8 cellular contexts compared by ENCODE assay signal in the genomic region with DNA sequence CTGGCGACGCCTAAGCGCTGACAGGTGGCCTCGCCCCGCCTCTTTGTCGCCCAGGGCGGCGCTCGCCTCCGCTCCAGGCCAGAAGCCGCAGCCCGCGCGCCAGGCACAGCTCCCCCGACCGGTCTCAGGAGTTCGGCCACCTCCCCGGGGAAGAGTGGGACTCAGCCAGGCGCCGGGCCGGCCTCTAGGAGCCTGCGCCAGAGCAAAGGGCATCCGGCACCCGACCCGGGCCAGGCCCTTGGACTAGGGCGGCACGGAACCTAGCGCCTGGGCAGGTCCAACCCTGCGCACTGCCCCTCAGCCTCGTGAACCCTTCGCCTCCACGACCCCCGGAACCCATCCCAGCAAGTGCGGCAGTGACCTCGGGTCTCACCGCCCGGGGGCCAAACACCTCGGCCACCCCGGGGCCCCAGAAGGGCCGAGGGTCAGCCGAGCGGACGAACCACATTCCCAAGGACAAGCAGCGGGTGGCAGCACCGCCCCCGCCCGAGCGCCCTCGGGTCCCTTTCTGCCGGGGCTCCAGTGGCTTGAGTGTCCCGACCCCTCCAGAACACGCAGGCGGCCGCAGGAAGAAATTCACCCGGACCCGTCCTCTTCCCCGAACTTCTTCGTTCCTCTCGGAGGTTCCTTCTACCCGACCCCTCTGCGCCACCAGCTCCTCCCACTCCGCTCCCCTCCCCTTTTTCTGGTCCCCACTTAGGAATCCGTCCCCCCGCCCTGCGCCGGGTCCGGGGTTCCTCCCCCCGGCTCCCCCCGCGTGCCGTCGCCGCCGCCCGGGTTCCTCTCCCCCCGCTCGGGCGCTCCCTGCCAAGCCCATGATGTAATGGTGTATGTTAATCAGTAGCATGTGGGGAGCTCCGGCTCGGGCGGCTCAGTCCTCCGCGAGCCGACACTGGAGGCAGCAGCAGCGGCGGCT. TPM values are rescaled to one million over a fixed set of nuclear protein-coding genes. Genes with fewer than 3 reads are reported as not detected.
DNase-seq lines count a peak whose midpoint lies in the region; ATAC-seq and TF ChIP-seq lines count a peak whose summit lies in the region.

No MANE protein-coding gene starts in this region.

- peak overlapping the region; percentile 86 for H3K4me3 Mint-ChIP-seq in endothelial cell (ENCODE audit: unreplicated experiment)
- peak overlapping the region; percentile 83 for H3K4me3 Mint-ChIP-seq in mesothelial cell of epicardium

- peaks cover 0 to 25% (median 20%) of the 10 kb centered on the region in 11 experiments; a peak in 12 of 22 replicates for H3K27me3 ChIP-seq in BLaER1 treated with 17β-estradiol and CSF1 and Interleukin-3, amounts not matched to agents 10 nM and 100 nM

- TF ChIP-seq POLR2A in GM19099 (IDR thresholded peaks at IDR 0.05; ENCODE audit: extremely low read depth, insufficient read length, low read depth): peak; percentile 66

- H3K4me2 ChIP-seq in BLaER1 treated with 17β-estradiol and CSF1 and Interleukin-3, amounts not matched to agents 10 nM and 100 nM: peak overlapping the region; percentile 91 to 100 (median 99)

- peaks cover 25 to 38% (median 32%) of the 10 kb centered on the region in 10 experiments for H3K4me1 ChIP-seq in BLaER1 treated with 17β-estradiol and CSF1 and Interleukin-3, amounts not matched to agents 10 nM and 100 nM

- peak overlapping the region; percentile 73 to 92 (median 86) for H3K27ac ChIP-seq in BLaER1 treated with 17β-estradiol and CSF1 and Interleukin-3, amounts not matched to agents 10 nM and 100 nM

- H3K27ac Mint-ChIP-seq in endothelial cell (ENCODE audit: unreplicated experiment): no peak overlapping the region
- H3K27ac Mint-ChIP-seq in mesothelial cell of epicardium: peak overlapping the region; percentile 97

- H3K36me3 Mint-ChIP-seq in endothelial cell (ENCODE audit: low read depth, unreplicated experiment) (no peaks in the 10 kb centered on the region), mesothelial cell of epicardium (no peaks in the 10 kb centered on the region)

- TF ChIP-seq CTCF in endothelial cell (IDR thresholded peaks at IDR 0.05; ENCODE audit: unreplicated experiment): peak; percentile 28
- no peak for TF ChIP-seq CTCF in mesothelial cell of epicardium (IDR thresholded peaks at IDR 0.05; ENCODE audit: unreplicated experiment)

- peak; percentile 92 for DNase-seq in NCI-H69 (lab: John Stamatoyannopoulos, UW)
- DNase-seq in activated CD8-positive, alpha-beta memory T cell treated with anti-CD3 and anti-CD28 coated beads, Interleukin-2, amount 50 U/mL, for 4 hours: peak; percentile 81
- peak; percentile 64 for DNase-seq in endothelial cell (ENCODE audit: low spot score)
- peak; percentile 87 to 95 for DNase-seq in mesothelial cell of epicardium (ENCODE audit: low spot score in 2 of 2, unreplicated experiment in 2 of 2)
- peak; percentile 59 to 65 for DNase-seq in stimulated activated CD8-positive, alpha-beta memory T cell treated with anti-CD3 and anti-CD28 coated beads, Interleukin-15, amount 100 ng/mL, for 48 hours (ENCODE audit: low read depth in 2 of 2)

- peaks cover 8% of the 10 kb centered on the region for H3K27me3 Mint-ChIP-seq in endothelial cell (ENCODE audit: unreplicated experiment)
- no peaks in the 10 kb centered on the region for H3K27me3 Mint-ChIP-seq in mesothelial cell of epicardium (ENCODE audit: low read depth)

- H3K36me3 ChIP-seq in BLaER1 treated with 17β-estradiol and CSF1 and Interleukin-3, amounts not matched to agents 10 nM and 100 nM: peaks cover 0 to 11% (median 0%) of the 10 kb centered on the region in 11 experiments; a peak in 2 of 22 replicates

- H3K4me1 Mint-ChIP-seq in endothelial cell (ENCODE audit: unreplicated experiment): peaks cover 15% of the 10 kb centered on the region
- H3K4me1 Mint-ChIP-seq in mesothelial cell of epicardium: peaks cover 35% of the 10 kb centered on the region

- peak overlapping the region; percentile 79 to 96 (median 88) for H3K9ac ChIP-seq in BLaER1 treated with 17β-estradiol and CSF1 and Interleukin-3, amounts not matched to agents 10 nM and 100 nM

- ATAC-seq in HG03280 (IDR thresholded peaks at IDR 0.05; ENCODE audit: unreplicated experiment): peak; percentile 56

- H3K9me3 Mint-ChIP-seq in endothelial cell (ENCODE audit: unreplicated experiment): no peaks in the 10 kb centered on the region
- no peaks in the 10 kb centered on the region for H3K9me3 Mint-ChIP-seq in mesothelial cell of epicardium

- peak overlapping the region; percentile 81 to 95 (median 88) for H3K4me3 ChIP-seq in BLaER1 treated with 17β-estradiol and CSF1 and Interleukin-3, amounts not matched to agents 10 nM and 100 nM

- H4K20me1 ChIP-seq in BLaER1 treated with 17β-estradiol and CSF1 and Interleukin-3, amounts not matched to agents 10 nM and 100 nM: peaks cover 0 to 23% (median 8%) of the 10 kb centered on the region in 11 experiments; a peak in 10 of 22 replicates

- H3K9me3 ChIP-seq in BLaER1 treated with 17β-estradiol and CSF1 and Interleukin-3, amounts not matched to agents 10 nM and 100 nM (replicated peaks in 1 of 11): no peaks in the 10 kb centered on the region

RNA-seq across cellular contexts. Expression of a gene that starts 1.4 kb away (rescaled TPM):
- total RNA-seq in endothelial cell (ENCODE audit: unreplicated experiment): 9.2 TPM
- total RNA-seq in mesothelial cell of epicardium: 27.8 to 30.0 TPM (median 29.6 TPM) in 3 replicates

RNA-seq across cellular contexts. Expression of a gene that starts 55.8 kb away (rescaled TPM):
- total RNA-seq in endothelial cell (ENCODE audit: unreplicated experiment) (31.1 TPM), mesothelial cell of epicardium (15.4 to 17.1 TPM (median 16.8 TPM) in 3 replicates)

Comparison
In these comparisons a context has a peak if more than half of its experiments do, and no peak if none do; other contexts are left out.
1. Peak in every context shown above with its lines: DNase-seq, ATAC-seq, H3K4me3 ChIP-seq and H3K27ac ChIP-seq.